16 cellular contexts compared by ENCODE assay signal in the genomic region with DNA sequence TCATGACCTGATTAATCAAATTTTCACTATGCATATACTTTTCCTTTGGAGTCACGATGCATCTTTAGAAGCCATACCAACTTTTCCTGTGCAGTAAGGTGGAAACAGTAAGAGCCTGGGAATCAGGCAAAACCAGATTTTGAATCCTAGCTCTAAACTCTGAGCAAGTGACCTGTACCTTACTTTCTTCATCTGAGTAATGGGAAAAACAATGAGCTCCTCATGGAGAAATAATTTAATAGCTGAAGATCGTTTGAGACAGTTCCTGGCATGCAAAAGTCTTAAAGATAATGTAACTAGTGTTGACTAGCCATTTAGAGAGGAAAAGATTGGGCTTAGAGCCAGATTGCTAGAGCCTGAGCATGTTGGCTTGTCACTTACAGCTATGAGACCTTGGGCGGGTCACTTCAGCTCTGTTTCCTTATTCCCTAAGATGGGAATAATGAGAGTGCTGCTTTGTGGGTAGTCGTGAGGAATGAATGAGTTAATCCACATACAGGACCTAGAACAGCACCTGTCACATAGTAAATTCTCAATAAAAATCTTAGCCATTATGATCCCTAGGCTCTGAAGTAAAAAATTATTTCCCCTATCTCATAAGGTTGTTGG. TPM values are rescaled to one million over a fixed set of nuclear protein-coding genes. Genes with fewer than 3 reads are reported as not detected.
A peak's percentile ranks its signal among the peaks of the same experiment; 100 is the strongest.
DNase-seq lines count a peak whose midpoint lies in the region; ATAC-seq, FAIRE-seq and TF ChIP-seq lines count a peak whose summit lies in the region.
"Had no signal": no experiment of that assay in that cellular context is flagged by ENCODE, and none has a peak within 500 bp of the region (broad histone marks: within the 10 kb centered on the region; RNA-seq: fewer than 3 reads in every experiment).

No MANE protein-coding gene starts in this region.

- POLR2A ChIA-PET in PC-3 (lab: Charles Lee; ENCODE audit: unreplicated experiment) = interaction anchor here (0.8 kb wide), 1 partner anchor 18 kb away, joined by 3 read pairs; a partner anchor contains a TSS

- no peak for FAIRE-seq in small intestine (lab: Jason Lieb, UNC)
- FAIRE-seq: GM12878, H1 had no signal

- intact Hi-C loops in PC-3 (cut with micrococcal nuclease) = loop anchor here (5.0 kb wide), 1 partner anchor 34 kb away; no protein-coding TSS in a partner anchor
- intact Hi-C loops in left colon (cut with DNase I, micrococcal nuclease) = no loop called here

- peak; percentile 25 for DNase-seq in EH (ENCODE audit: low read depth)
- peak; percentile 86 for DNase-seq in PC-3
- no peak for DNase-seq in left colon
- DNase-seq in small intestine = peak; percentile 18
- no peak for DNase-seq in NCI-H524 treated with DMSO at 0.1 percent for 48 hours (lab: John Stamatoyannopoulos, UW)
- DNase-seq in SK-N-DZ (ENCODE audit: low spot score) = no peak
- no peak for DNase-seq in stimulated activated CD4-positive, alpha-beta T cell treated with anti-CD3 and anti-CD28 coated beads, Interleukin-4, amount 100 ng/mL, for 4 hours
- DNase-seq: 8988T; ACHN; Calu3; CD4-positive, CD25-positive, alpha-beta regulatory T cell; DMS 273 treated with DMSO at 0.1 percent for 48 hours had no signal

- CTCF ChIA-PET in PC-3 (lab: Charles Lee) = interaction anchor here (0.5 to 1.6 kb wide), 4 partner anchors 10 to 64 kb away, joined by 4 to 11 read pairs (median 4); no protein-coding TSS in a partner anchor

- H3K9ac ChIP-seq in PC-3 (ENCODE audit: low read length) = peak overlapping the region; percentile 50
- H3K9ac ChIP-seq: BLaER1 treated with 17β-estradiol and CSF1 and Interleukin-3, amounts not matched to agents 10 nM and 100 nM had no signal

- no peak overlapping the region for H2AFZ ChIP-seq in PC-3 (ENCODE audit: low read length)

- no peaks in the 10 kb centered on the region for H4K20me1 ChIP-seq in PC-3 (ENCODE audit: low read length)
- H4K20me1 ChIP-seq: BLaER1 treated with 17β-estradiol and CSF1 and Interleukin-3, amounts not matched to agents 10 nM and 100 nM had no signal

- peak overlapping the region; percentile 88 for H3K27ac ChIP-seq in PC-3 (ENCODE audit: low read length)
- H3K27ac ChIP-seq in small intestine (ENCODE audit: low read depth in 1 of 2, low read length in 1 of 2) = no peak overlapping the region
- H3K27ac ChIP-seq: BLaER1 treated with 17β-estradiol and CSF1 and Interleukin-3, amounts not matched to agents 10 nM and 100 nM had no signal

- no peaks in the 10 kb centered on the region for H3F3A ChIP-seq in PC-3 (ENCODE audit: low read length, unreplicated experiment)

- H3K36me3 ChIP-seq in PC-3 (ENCODE audit: low read depth, low read length) (no peaks in the 10 kb centered on the region), small intestine (ENCODE audit: control insufficient read depth in 2 of 2, insufficient read depth in 2 of 2, low read length in 2 of 2) (no peaks in the 10 kb centered on the region)
- H3K36me3 ChIP-seq: BLaER1 treated with 17β-estradiol and CSF1 and Interleukin-3, amounts not matched to agents 10 nM and 100 nM; HAP-1 had no signal

- 42 to 54% (median 49%) methylated on average over 4 of the region's 4 CpGs for WGBS in small intestine, 3 donors

- H3K27me3 ChIP-seq in PC-3 (ENCODE audit: low read length) = no peaks in the 10 kb centered on the region
- no peaks in the 10 kb centered on the region for H3K27me3 ChIP-seq in small intestine (ENCODE audit: control insufficient read depth in 2 of 2, insufficient read depth in 2 of 2, low read length in 2 of 2)
- H3K27me3 ChIP-seq: BLaER1 treated with 17β-estradiol and CSF1 and Interleukin-3, amounts not matched to agents 10 nM and 100 nM had no signal

- H3K79me2 ChIP-seq in PC-3 (ENCODE audit: low read length) = no peaks in the 10 kb centered on the region

- no TSS peak for BruUV-seq in PC-3 (replicated peaks; lab: Mats Ljungman, UMichigan)

- H3K4me2 ChIP-seq in PC-3 (ENCODE audit: low read length) = peak overlapping the region; percentile 13
- H3K4me2 ChIP-seq: BLaER1 treated with 17β-estradiol and CSF1 and Interleukin-3, amounts not matched to agents 10 nM and 100 nM had no signal

- H3K9me2 ChIP-seq in PC-3 (replicated peaks; ENCODE audit: low read length) = no peaks in the 10 kb centered on the region

- H3K4me1 ChIP-seq in PC-3 (ENCODE audit: insufficient read depth, low read length) (peaks cover 39% of the 10 kb centered on the region), small intestine (ENCODE audit: control insufficient read depth in 2 of 2, insufficient read depth in 1 of 2, low read depth in 1 of 2, low read length in 1 of 2) (no peaks in the 10 kb centered on the region)
- H3K4me1 ChIP-seq: HAP-1 had no signal

- no peak overlapping the region for H3K4me3 ChIP-seq in PC-3 (ENCODE audit: low read length)
- no peak overlapping the region for H3K4me3 ChIP-seq in small intestine (ENCODE audit: low read depth in 1 of 2, low read length in 2 of 2)
- H3K4me3 ChIP-seq: BLaER1 treated with 17β-estradiol and CSF1 and Interleukin-3, amounts not matched to agents 10 nM and 100 nM; GM12878; HAP-1 had no signal

- ATAC-seq in PC-3 (no peak), left colon (peak; percentile 91)
- ATAC-seq: GM12878 had no signal

- H3K9me3 ChIP-seq in PC-3 (ENCODE audit: low read length) = no peaks in the 10 kb centered on the region
- H3K9me3 ChIP-seq in small intestine (ENCODE audit: control insufficient read depth, low read depth) = no peaks in the 10 kb centered on the region
- H3K9me3 ChIP-seq: HAP-1 had no signal

- no peak for TF ChIP-seq CTCF in PC-3 (conservative IDR thresholded peaks at IDR 0.05; ENCODE audit: low read depth, low read length)

RNA-seq across cellular contexts. Expression of a gene that starts 17.7 kb away (rescaled TPM):
- 14.7 and 19.2 TPM in 2 replicates for total RNA-seq in PC-3 (2014; rRNA removed)
- total RNA-seq in left colon = 10 to 100 TPM; 38.6 to 51.4 TPM
- polyA plus RNA-seq in small intestine = 10 to 100 TPM in 2 of 3 donors, 1 to 10 TPM in 1; 8.2 to 15.2 (median 15.1) TPM
- polyA plus RNA-seq in SK-N-DZ (2014; cell fraction: cytosol; rRNA removed) = 2.7 and 2.8 TPM in 2 replicates
- 3.8 and 4.9 TPM in 2 replicates for polyA plus RNA-seq in SK-N-DZ (2014; cell fraction: nucleus; rRNA removed)

Comparison
In these comparisons a context has a peak if more than half of its experiments do, and no peak if none do; other contexts are left out.
1. DNase-seq: peak in EH (single experiment), PC-3 (single experiment) and small intestine (single experiment); none in left colon (0 of 2), NCI-H524 treated with DMSO at 0.1 percent for 48 hours (single experiment), SK-N-DZ (single experiment) and stimulated activated CD4-positive, alpha-beta T cell treated with anti-CD3 and anti-CD28 coated beads, Interleukin-4, amount 100 ng/mL, for 4 hours (0 of 2).